ENCODE assay signal across 7 cellular contexts in the genomic region with DNA sequence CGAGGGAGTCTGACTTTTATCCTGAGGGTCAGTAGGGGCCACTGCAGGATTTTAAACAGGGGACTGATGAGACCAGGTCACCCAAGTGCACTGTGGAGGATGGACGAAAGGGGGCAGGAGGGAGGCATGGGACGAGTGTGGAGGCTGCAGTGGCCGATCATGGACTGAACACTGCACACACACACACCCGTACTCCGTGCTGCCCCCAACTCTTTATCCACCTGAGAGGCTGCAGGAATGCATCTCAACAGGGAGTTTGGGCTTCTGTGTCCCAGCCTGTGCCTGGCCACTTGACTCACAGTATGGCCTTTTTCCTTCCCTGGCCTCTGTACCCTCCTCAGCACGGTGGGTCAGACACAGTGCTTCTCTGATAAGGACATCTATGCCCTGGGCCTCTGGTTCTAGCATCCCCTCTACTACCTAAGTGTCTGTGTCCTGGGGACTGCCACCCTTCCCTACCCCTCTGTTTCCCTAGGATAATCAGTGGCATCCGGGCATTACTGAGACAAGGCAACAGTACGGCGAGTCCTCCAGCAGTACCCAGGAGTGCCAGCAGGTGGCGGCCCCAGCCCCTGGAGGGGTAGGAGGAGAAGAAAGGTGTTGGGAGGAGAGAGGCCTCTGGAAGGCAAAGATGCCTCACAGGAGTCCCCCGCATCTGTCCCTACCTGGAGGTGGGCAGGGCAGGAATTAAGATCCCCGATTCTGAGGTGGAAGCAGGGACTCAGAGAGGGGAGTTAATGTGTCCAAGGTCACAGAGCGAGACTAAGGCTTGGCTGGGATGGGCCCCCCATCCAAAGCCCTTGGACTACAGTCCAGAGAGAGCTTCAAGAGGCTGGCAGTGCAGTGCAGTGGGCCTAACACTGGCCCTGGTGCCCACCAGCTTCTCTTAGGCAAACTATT. TPM values are rescaled to one million over a fixed set of nuclear protein-coding genes. Genes with fewer than 3 reads are reported as not detected.
DNase-seq lines count a peak whose midpoint lies in the region; ATAC-seq, FAIRE-seq and TF ChIP-seq lines count a peak whose summit lies in the region.

No MANE protein-coding gene starts in this region.

- H3K27ac ChIP-seq in VCaP (peak overlapping the region; percentile 27; the same call in 1 of the 2 replicates), brain microvascular endothelial cell (peak overlapping the region; percentile 80)

- H3K36me3 ChIP-seq in brain microvascular endothelial cell (replicated peaks): no peaks in the 10 kb centered on the region

- peak; percentile 72 for ATAC-seq in HG02642 (IDR thresholded peaks at IDR 0.05; ENCODE audit: poor library complexity, unreplicated experiment)

- no peaks in the 10 kb centered on the region for H3K27me3 ChIP-seq in brain microvascular endothelial cell (replicated peaks)

- TF ChIP-seq CTCF in VCaP (conservative IDR thresholded peaks at IDR 0.05) (peak; percentile 94), brain microvascular endothelial cell (IDR thresholded peaks at IDR 0.05; ENCODE audit: low read depth, low read length, missing control alignments) (peak; percentile 98)

- TF ChIP-seq POLR2A in GM12892 (IDR thresholded peaks at IDR 0.05; ENCODE audit: low read depth, low read length): no peak

- in situ Hi-C loops in brain microvascular endothelial cell (cut with HindIII; ENCODE audit: low pct_ligation_motif_present, low sequenced_read_pairs): loop anchor here (5.0 kb wide), 1 partner anchor 71 kb away; no protein-coding TSS in a partner anchor

- H3K4me3 ChIP-seq in brain microvascular endothelial cell (ENCODE audit: low read depth, low read length): no peak overlapping the region

- FAIRE-seq in GM12892 (lab: Jason Lieb, UNC): peak; percentile 53

- DNase-seq in GM12892 (ENCODE audit: insufficient read length): peak; percentile 79
- DNase-seq in NCI-H2029 (lab: John Stamatoyannopoulos, UW): peak; percentile 33
- peak; percentile 77 for DNase-seq in brain microvascular endothelial cell
- DNase-seq in iris pigment epithelial cell (ENCODE audit: low read depth): peak; percentile 65
- peak; percentile 37 to 63 for DNase-seq in stimulated activated CD4-positive, alpha-beta T cell treated with anti-CD3 and anti-CD28 coated beads, Interleukin-1b, Interleukin-23, amount 100 ng/mL, for 1 hour (ENCODE audit: low read depth in 2 of 2)

RNA-seq across cellular contexts. Expression of a gene that starts 5.1 kb away (rescaled TPM):
- polyA plus RNA-seq in GM12892 (2012; ENCODE audit: missing spikeins): not detected

RNA-seq across cellular contexts. Expression of a gene that starts 5.8 kb away (rescaled TPM):
- polyA plus RNA-seq in GM12892 (2012; ENCODE audit: missing spikeins): 0.89 TPM

RNA-seq across cellular contexts. Expression of a gene that starts 28.4 kb away (rescaled TPM):
- polyA plus RNA-seq in GM12892 (2012; ENCODE audit: missing spikeins): 0.32 TPM
